26 cellular contexts compared by ENCODE assay signal in the genomic region with DNA sequence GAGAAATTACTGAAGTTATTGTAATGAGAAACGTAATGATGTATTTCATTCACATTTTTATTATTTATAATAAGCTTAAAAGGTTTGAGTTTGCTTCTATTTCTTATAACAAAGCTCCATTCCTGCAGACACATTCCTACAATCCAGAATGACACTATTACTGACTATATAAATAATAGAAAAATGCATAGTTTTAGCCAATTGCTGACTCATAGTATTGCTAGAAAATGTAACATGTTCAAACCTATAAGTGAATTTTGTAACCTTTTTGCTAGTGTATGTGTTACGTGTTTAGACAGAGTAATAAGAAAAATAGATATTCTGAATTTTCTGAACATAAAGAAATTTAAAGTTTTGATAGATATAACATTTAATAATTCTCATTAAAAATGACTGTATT. TPM values are rescaled to one million over a fixed set of nuclear protein-coding genes. Genes with fewer than 3 reads are reported as not detected.
"Had no signal": no experiment of that assay in that cellular context is flagged by ENCODE, and none has a peak within 500 bp of the region (broad histone marks: within the 10 kb centered on the region; RNA-seq: fewer than 3 reads in every experiment).

No MANE protein-coding gene starts in this region.

- H3K4me2 ChIP-seq: neural progenitor cell had no signal

- FAIRE-seq: colon had no signal

- H3K4me1 ChIP-seq: esophagus squamous epithelium, heart right ventricle, left ventricle myocardium inferior, lower lobe of right lung, neural progenitor cell, right atrium auricular region, sigmoid colon, stomach had no signal

- H3K9ac ChIP-seq: neural progenitor cell had no signal

- H2AFZ ChIP-seq: neural progenitor cell had no signal

- H3K27ac ChIP-seq: esophagus squamous epithelium, heart right ventricle, left ventricle myocardium inferior, lower lobe of right lung, neural progenitor cell, ovary, right atrium auricular region, sigmoid colon, skin epidermis, stomach, thoracic aorta had no signal

- H3K27me3 ChIP-seq: esophagus squamous epithelium, heart right ventricle, neural progenitor cell, ovary, right atrium auricular region, sigmoid colon, stomach had no signal

- H3K4me3 ChIP-seq: esophagus squamous epithelium, heart right ventricle, left ventricle myocardium inferior, lower lobe of right lung, neural progenitor cell, ovary, right atrium auricular region, sigmoid colon, skin epidermis, stomach, thoracic aorta had no signal

- DNase-seq: effector memory CD8-positive, alpha-beta T cell; esophagus squamous epithelium; foreskin melanocyte; heart right ventricle; hypothalamus; islet precursor cell; left ventricle myocardium inferior; lower lobe of right lung; mesenchymal stem cell; midbrain; nucleus accumbens; ovary; sigmoid colon; stimulated activated CD4-positive, alpha-beta T cell treated with anti-CD3 and anti-CD28 coated beads, Interleukin-12 subunit alpha, Interleukin-12 subunit beta, amount 100 ng/mL, for 4 hours; stimulated activated naive CD4-positive, alpha-beta T cell; stomach; substantia nigra; trophoblast cell had no signal

- ATAC-seq: effector memory CD8-positive, alpha-beta T cell; heart right ventricle; lower lobe of right lung; natural killer cell treated with Interleukin-12 subunit alpha and Interleukin-12 subunit beta and Interleukin-15 and Interleukin-18, amount 100 ng/mL, for 72 hours had no signal

- H3K36me3 ChIP-seq: esophagus squamous epithelium, heart right ventricle, left ventricle myocardium inferior, lower lobe of right lung, neural progenitor cell, ovary, right atrium auricular region, sigmoid colon, stomach, thoracic aorta had no signal

- H3K9me3 ChIP-seq: esophagus squamous epithelium, heart right ventricle, left ventricle myocardium inferior, lower lobe of right lung, ovary, right atrium auricular region, sigmoid colon, stomach, thoracic aorta had no signal

RNA-seq across cellular contexts. Expression of gene VWC2L, which starts 9.3 kb away (rescaled TPM):
- total RNA-seq: epithelial cell of proximal tubule; esophagus squamous epithelium; heart right ventricle; left ventricle myocardium inferior; lower lobe of right lung; natural killer cell treated with Interleukin-12 subunit alpha and Interleukin-12 subunit beta and Interleukin-15 and Interleukin-18, amount 100 ng/mL, for 72 hours; right atrium auricular region; urinary bladder had no signal
